ENCODE assay signal across 7 cellular contexts in the genomic region with DNA sequence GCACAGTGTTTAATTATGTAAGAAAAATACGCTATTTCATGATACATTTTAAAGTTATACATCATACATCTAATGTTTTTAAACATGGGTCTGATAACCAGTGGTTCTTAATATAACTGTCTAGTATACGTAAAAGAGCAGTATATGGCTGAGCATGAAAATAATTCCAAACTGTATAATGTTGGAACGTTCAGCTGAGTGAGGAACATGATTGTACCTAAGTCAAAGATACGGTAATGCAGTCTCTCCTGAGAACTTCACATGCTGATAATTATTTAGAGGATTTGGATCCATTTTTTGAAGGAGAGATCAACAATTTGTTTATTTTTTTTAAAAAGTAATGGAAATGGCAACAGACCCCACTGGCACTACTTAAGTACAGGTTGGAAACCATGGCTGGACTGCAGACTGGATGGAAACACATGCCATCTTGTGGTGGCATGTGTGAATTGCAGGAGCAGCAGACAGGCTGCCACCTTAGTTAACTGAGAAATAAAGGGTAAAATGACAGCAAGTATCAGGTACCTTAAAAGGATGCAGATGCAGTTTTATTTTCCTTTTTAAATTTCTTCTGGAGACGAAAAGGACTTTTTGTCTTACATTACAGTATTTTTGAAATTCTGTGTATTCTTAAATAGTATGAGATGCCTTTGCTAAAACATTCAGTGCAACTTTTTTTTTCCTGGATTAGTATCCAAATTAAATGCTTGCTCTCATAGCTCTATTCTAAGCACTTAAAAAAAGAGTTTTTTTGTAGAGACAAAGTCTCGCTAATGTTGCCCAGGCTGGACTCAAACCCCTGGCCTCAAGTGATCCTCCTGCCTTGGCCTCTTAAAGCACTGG.
DNase-seq lines count a peak whose midpoint lies in the region; ATAC-seq and TF ChIP-seq lines count a peak whose summit lies in the region.

No MANE protein-coding gene starts in this region.

- peak; percentile 90 for TF ChIP-seq CTCF in GM12864 (IDR thresholded peaks at IDR 0.05; ENCODE audit: low read depth, low read length, missing control alignments)
- TF ChIP-seq CTCF in mesothelial cell of epicardium (IDR thresholded peaks at IDR 0.05; ENCODE audit: unreplicated experiment): peak; percentile 88
- TF ChIP-seq CTCF in tibial artery (IDR thresholded peaks at IDR 0.05): peak; percentile 70 to 84

- H3K9me3 ChIP-seq in tibial artery: no peaks in the 10 kb centered on the region

- no peaks in the 10 kb centered on the region for H3K27me3 Mint-ChIP-seq in mesothelial cell of epicardium (ENCODE audit: low read depth)

- DNase-seq in GM12864 (ENCODE audit: low read depth) (peak; percentile 40), LHCN-M2 (ENCODE audit: low read depth) (peak; percentile 43), T-helper 2 cell (peak in 3 of 5 experiments; percentile 2 to 66 (median 6)), cerebellar cortex (ENCODE audit: low spot score) (peak; percentile 34), mesothelial cell of epicardium (ENCODE audit: low spot score in 2 of 2, unreplicated experiment in 2 of 2) (no peak), tibial artery (no peak)

- H3K4me1 ChIP-seq in tibial artery: peaks cover 0 to 12% (median 0%) of the 10 kb centered on the region in 4 donors

- H3K4me3 Mint-ChIP-seq in mesothelial cell of epicardium: no peak overlapping the region

- peaks cover 16% of the 10 kb centered on the region for H3K9me3 Mint-ChIP-seq in mesothelial cell of epicardium

- peaks cover 7% of the 10 kb centered on the region for H3K4me1 Mint-ChIP-seq in mesothelial cell of epicardium

- peak; percentile 78 for ATAC-seq in GM21717 (IDR thresholded peaks at IDR 0.05; ENCODE audit: unreplicated experiment)

- intact Hi-C loops in tibial artery (cut with DNase I; ENCODE audit: low total_unique reads): no loop called here

- H3K36me3 ChIP-seq in tibial artery: peaks cover 19 to 54% (median 28%) of the 10 kb centered on the region in 3 donors

- H3K27ac Mint-ChIP-seq in mesothelial cell of epicardium: no peak overlapping the region

- no peak overlapping the region for H3K27ac ChIP-seq in tibial artery

- no peaks in the 10 kb centered on the region for H3K27me3 ChIP-seq in tibial artery

- H3K4me3 ChIP-seq in GM12864 (ENCODE audit: low read depth, low read length): no peak overlapping the region
- no peak overlapping the region for H3K4me3 ChIP-seq in tibial artery

- peaks cover 44% of the 10 kb centered on the region for H3K36me3 Mint-ChIP-seq in mesothelial cell of epicardium

Comparison
In these comparisons a context has a peak if more than half of its experiments do, and no peak if none do; other contexts are left out.
1. DNase-seq: peak in GM12864 (single experiment), LHCN-M2 (single experiment), T-helper 2 cell (3 of 5) and cerebellar cortex (single experiment); none in mesothelial cell of epicardium (0 of 2) and tibial artery (0 of 2).
2. Peak in every context shown above with its lines, with median percentiles within 50 percentile points of each other: CTCF ChIP-seq.